In genomic region chr7:36006656-36007229, GRCh38 we compare ENCODE assay signal across 24 cellular contexts.
DNase-seq lines count a peak whose midpoint lies in the region; ATAC-seq and TF ChIP-seq lines count a peak whose summit lies in the region.
"Had no signal": no experiment of that assay in that cellular context is flagged by ENCODE, and none has a peak within 500 bp of the region (broad histone marks: within the 10 kb centered on the region; RNA-seq: fewer than 3 reads in every experiment).

No MANE protein-coding gene starts in this region.

- no peak for ATAC-seq in activated CD8-positive, alpha-beta memory T cell treated with anti-CD3 and anti-CD28 coated beads, Interleukin-2, amount 10 ng/mL, durations not matched to agents 7 days and 5 days

- no peak overlapping the region for H3K4me3 Mint-ChIP-seq in activated CD8-positive, alpha-beta memory T cell treated with anti-CD3 and anti-CD28 coated beads, Interleukin-2, amount 10 ng/mL, durations not matched to agents 7 days and 5 days
- H3K4me3 Mint-ChIP-seq: CD4-positive, alpha-beta T cell had no signal

- CTCF ChIA-PET in activated CD8-positive, alpha-beta memory T cell treated with anti-CD3 and anti-CD28 coated beads, Interleukin-2, amount 10 ng/mL, durations not matched to agents 7 days and 5 days (lab: Charles Lee) = no interaction called here

- no peaks in the 10 kb centered on the region for H3K36me3 Mint-ChIP-seq in activated CD8-positive, alpha-beta memory T cell treated with anti-CD3 and anti-CD28 coated beads, Interleukin-2, amount 10 ng/mL, durations not matched to agents 7 days and 5 days

- H3K4me3 ChIP-seq in adipocyte (ENCODE audit: low read length) (no peak overlapping the region), esophagus muscularis mucosa (no peak overlapping the region), osteoblast (ENCODE audit: insufficient read depth, low read length) (no peak overlapping the region)
- H3K4me3 ChIP-seq: BLaER1 had no signal

- peak; percentile 22 for DNase-seq in activated CD8-positive, alpha-beta memory T cell treated with anti-CD3 and anti-CD28 coated beads, Interleukin-2, amount 10 ng/mL, durations not matched to agents 7 days and 5 days
- DNase-seq in activated CD8-positive, alpha-beta memory T cell treated with anti-CD3 and anti-CD28 coated beads for 24 hours = no peak
- peak; percentile 66 for DNase-seq in adipocyte (ENCODE audit: low read depth)
- DNase-seq in esophagus muscularis mucosa (ENCODE audit: extremely low spot score) = peak; percentile 77
- peak; percentile 22 for DNase-seq in osteoblast (ENCODE audit: insufficient read length, low spot score, missing footprints)
- DNase-seq in DMS79 treated with DMSO at 0.1 percent for 48 hours (lab: John Stamatoyannopoulos, UW) = no peak
- DNase-seq in NCI-H774 (lab: John Stamatoyannopoulos, UW) = no peak
- no peak for DNase-seq in CD1c-positive myeloid dendritic cell (ENCODE audit: extremely low spot score)
- DNase-seq: CD4-positive, alpha-beta T cell; COR-L47; DMS79; GF-D8; GOT3; NCI-H1048; NCI-H1417 treated with DMSO at 0.1 percent for 48 hours; NCI-H1694 treated with DMSO at 0.1 percent for 48 hours; NCI-H2081; NCI-H2171; NCI-H510A; NCI-H82; NK-92 treated with Interleukin-12 subunit alpha and Interleukin-12 subunit beta, amount 100 ng/mL, for 24 hours; SHP77 treated with DMSO at 0.1 percent for 48 hours had no signal

- TF ChIP-seq CTCF in esophagus muscularis mucosa (IDR thresholded peaks at IDR 0.05) = no peak
- no peak for TF ChIP-seq CTCF in osteoblast (IDR thresholded peaks at IDR 0.05; ENCODE audit: extremely low read depth, low read depth, low read length)

- WGBS in esophagus muscularis mucosa = 94% methylated on average over 5 of the region's 5 CpGs

- no peak overlapping the region for H3K9ac ChIP-seq in adipocyte (ENCODE audit: low read length)
- H3K9ac ChIP-seq: BLaER1 had no signal

- H3K27me3 Mint-ChIP-seq in activated CD8-positive, alpha-beta memory T cell treated with anti-CD3 and anti-CD28 coated beads, Interleukin-2, amount 10 ng/mL, durations not matched to agents 7 days and 5 days = peaks cover 9% of the 10 kb centered on the region
- H3K27me3 Mint-ChIP-seq: CD4-positive, alpha-beta T cell had no signal

- no peaks in the 10 kb centered on the region for H3K9me3 Mint-ChIP-seq in activated CD8-positive, alpha-beta memory T cell treated with anti-CD3 and anti-CD28 coated beads, Interleukin-2, amount 10 ng/mL, durations not matched to agents 7 days and 5 days (ENCODE audit: low read depth)
- H3K9me3 Mint-ChIP-seq: CD4-positive, alpha-beta T cell had no signal

- H3K36me3 ChIP-seq in adipocyte (ENCODE audit: control insufficient read depth, insufficient read depth, low read length, severe bottlenecking) (no peaks in the 10 kb centered on the region), esophagus muscularis mucosa (no peaks in the 10 kb centered on the region), osteoblast (ENCODE audit: insufficient read depth, low read length) (no peaks in the 10 kb centered on the region)
- H3K36me3 ChIP-seq: BLaER1 had no signal

- no peak for TF ChIP-seq EP300 in esophagus muscularis mucosa (IDR thresholded peaks at IDR 0.05)

- H3K9me3 ChIP-seq in adipocyte (ENCODE audit: control insufficient read depth, low read length) = no peaks in the 10 kb centered on the region
- H3K9me3 ChIP-seq in esophagus muscularis mucosa = no peaks in the 10 kb centered on the region
- H3K9me3 ChIP-seq in osteoblast (ENCODE audit: low read depth, low read length) = no peaks in the 10 kb centered on the region
- H3K9me3 ChIP-seq: BLaER1 had no signal

- H2AFZ ChIP-seq in osteoblast (ENCODE audit: low read length) = no peak overlapping the region

- no peak overlapping the region for H3K4me2 ChIP-seq in osteoblast (ENCODE audit: insufficient read depth, low read length)
- H3K4me2 ChIP-seq: BLaER1 had no signal

- H3K4me1 Mint-ChIP-seq in activated CD8-positive, alpha-beta memory T cell treated with anti-CD3 and anti-CD28 coated beads, Interleukin-2, amount 10 ng/mL, durations not matched to agents 7 days and 5 days = peaks cover 3% of the 10 kb centered on the region

- no peaks in the 10 kb centered on the region for H3K79me2 ChIP-seq in osteoblast (ENCODE audit: insufficient read depth, low read length)

- H4K20me1 ChIP-seq in osteoblast (ENCODE audit: insufficient read depth, low read length) = no peaks in the 10 kb centered on the region
- H4K20me1 ChIP-seq: BLaER1 had no signal

- H3K4me1 ChIP-seq in adipocyte (ENCODE audit: control insufficient read depth, insufficient read depth, low read length) (peaks cover 8% of the 10 kb centered on the region), esophagus muscularis mucosa (peaks cover 0 to 8% (median 3%) of the 10 kb centered on the region in 4 donors), osteoblast (ENCODE audit: insufficient read depth, low read length) (no peaks in the 10 kb centered on the region)
- H3K4me1 ChIP-seq: BLaER1 had no signal

- intact Hi-C loops in esophagus muscularis mucosa (cut with DNase I) = no loop called here

- no peak for TF ChIP-seq POLR2A in esophagus muscularis mucosa (IDR thresholded peaks at IDR 0.05; ENCODE audit: low read depth)

- H3K27ac Mint-ChIP-seq in activated CD8-positive, alpha-beta memory T cell treated with anti-CD3 and anti-CD28 coated beads, Interleukin-2, amount 10 ng/mL, durations not matched to agents 7 days and 5 days = no peak overlapping the region
- H3K27ac Mint-ChIP-seq: CD4-positive, alpha-beta T cell had no signal

- H3K27me3 ChIP-seq in adipocyte (replicated peaks; ENCODE audit: control insufficient read depth, insufficient read depth, low read length) (no peaks in the 10 kb centered on the region), esophagus muscularis mucosa (no peaks in the 10 kb centered on the region), osteoblast (ENCODE audit: insufficient read depth, low read length) (no peaks in the 10 kb centered on the region)
- H3K27me3 ChIP-seq: BLaER1 had no signal

- H3K27ac ChIP-seq in esophagus muscularis mucosa (replicated peaks in 1 of 4) (no peak overlapping the region), osteoblast (ENCODE audit: low read depth, low read length) (no peak overlapping the region)
- H3K27ac ChIP-seq: BLaER1, RWPE1 had no signal

Comparison
In these comparisons a context has a peak if more than half of its experiments do, and no peak if none do; other contexts are left out.
1. DNase-seq: peak in activated CD8-positive, alpha-beta memory T cell treated with anti-CD3 and anti-CD28 coated beads, Interleukin-2, amount 10 ng/mL, durations not matched to agents 7 days and 5 days (single experiment), adipocyte (single experiment), esophagus muscularis mucosa (single experiment) and osteoblast (single experiment); none in activated CD8-positive, alpha-beta memory T cell treated with anti-CD3 and anti-CD28 coated beads for 24 hours (single experiment), DMS79 treated with DMSO at 0.1 percent for 48 hours (single experiment), NCI-H774 (single experiment) and CD1c-positive myeloid dendritic cell (single experiment).